In genomic region chr10:88390041-88390440, GRCh38 we compare ENCODE assay signal across 12 cellular contexts.
"Had no signal": no experiment of that assay in that cellular context is flagged by ENCODE, and none has a peak within 500 bp of the region (broad histone marks: within the 10 kb centered on the region; RNA-seq: fewer than 3 reads in every experiment).

No MANE protein-coding gene starts in this region.

- DNase-seq: activated CD4-positive, alpha-beta T cell treated with anti-CD3 and anti-CD28 coated beads, Interleukin-2, amount 50 U/mL, for 48 hours; activated effector memory CD4-positive, alpha-beta T cell treated with Interleukin-2 at 50 U/mL for 16 hours; activated T-cell treated with anti-CD3 and anti-CD28 coated beads, Interleukin-2, amount 50 U/mL, for 24 hours; left cardiac atrium had no signal

- H3K27me3 ChIP-seq: brain microvascular endothelial cell, neutrophil, tibial nerve had no signal

- H3K4me3 ChIP-seq: mucosa of descending colon, smooth muscle cell, tibial nerve had no signal

- H3K9me3 ChIP-seq: neutrophil had no signal

- H3K4me2 ChIP-seq: smooth muscle cell had no signal

- H3K27ac ChIP-seq: brain microvascular endothelial cell, neutrophil had no signal

- H3K36me3 ChIP-seq: brain microvascular endothelial cell, neutrophil, tibial nerve had no signal

- ATAC-seq: activated CD8-positive, alpha-beta memory T cell treated with anti-CD3 and anti-CD28 coated beads, Interleukin-2, amount 10 ng/mL, durations not matched to agents 7 days and 5 days; activated naive CD4-positive, alpha-beta T cell treated with anti-CD3 and anti-CD28 coated beads, Interleukin-2, amount 50 U/mL, for 72 hours; mucosa of descending colon; naive thymus-derived CD8-positive, alpha-beta T cell had no signal
